In genomic region chr2:27281442-27281841, GRCh38 we compare ENCODE assay signal across 1 cellular context.
TF ChIP-seq lines count a peak whose summit lies in the region.

No MANE protein-coding gene starts in this region.

TF ChIP-seq in HepG2, 621 proteins besides CTCF, POLR2A, EP300 and RAD21:
- TF ChIP-seq ZBTB38 (CRISPR knock-in tag; IDR thresholded peaks at IDR 0.05) (no peak), HMG20A (CRISPR knock-in tag; IDR thresholded peaks at IDR 0.05; ENCODE audit: borderline replicate concordance) (no peak), MTA3 (CRISPR knock-in tag; IDR thresholded peaks at IDR 0.05) (no peak), TBX2 (CRISPR knock-in tag; IDR thresholded peaks at IDR 0.05; ENCODE audit: borderline replicate concordance) (no peak)
